Comparison of ENCODE assay signal across 11 cellular contexts in the genomic region with DNA sequence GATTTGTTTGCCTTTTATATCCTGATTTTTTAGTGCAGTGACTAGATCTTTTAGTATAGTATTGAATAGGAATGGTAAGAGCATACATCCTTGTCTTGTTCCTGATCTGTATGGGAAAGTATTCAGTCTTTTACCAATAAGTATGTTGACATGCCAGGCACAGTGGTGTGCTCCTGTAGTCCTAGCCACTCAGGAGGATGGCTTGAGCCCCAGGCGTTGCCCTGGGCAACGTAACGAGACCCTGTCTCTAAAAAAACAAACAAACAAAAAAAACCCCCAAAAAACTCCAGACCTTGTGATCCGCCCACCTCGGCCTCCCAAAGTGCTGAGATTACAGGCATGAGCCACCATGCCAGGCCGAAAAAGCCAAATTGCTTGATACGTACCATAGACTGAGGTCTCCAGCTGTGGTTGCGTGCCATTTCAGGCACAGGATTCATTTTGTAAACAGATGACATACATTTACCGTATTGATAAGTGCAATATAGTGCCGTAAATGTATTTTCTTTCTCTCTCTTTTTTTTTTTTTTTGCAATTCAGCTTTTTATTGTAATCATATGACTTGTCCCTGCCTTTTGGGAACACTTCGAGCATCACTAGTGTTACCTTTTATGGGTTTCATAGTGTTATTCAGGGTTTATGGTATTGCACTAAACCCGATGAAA.
"Had no signal": no experiment of that assay in that cellular context is flagged by ENCODE, and none has a peak within 500 bp of the region (broad histone marks: within the 10 kb centered on the region; RNA-seq: fewer than 3 reads in every experiment).

No MANE protein-coding gene starts in this region.

- H3K27me3 Mint-ChIP-seq: activated naive CD8-positive, alpha-beta T cell treated with anti-CD3 and anti-CD28 coated beads for 36 hours had no signal

- H3K9me3 ChIP-seq: ovary, stomach, thoracic aorta had no signal

- H3K4me3 Mint-ChIP-seq: activated naive CD8-positive, alpha-beta T cell treated with anti-CD3 and anti-CD28 coated beads for 36 hours had no signal

- H3K4me3 ChIP-seq: ovary, stomach, thoracic aorta had no signal

- H3K27ac ChIP-seq: foreskin keratinocyte, ovary, stomach, thoracic aorta, VCaP had no signal

- H3K27me3 ChIP-seq: foreskin keratinocyte, ovary, stomach had no signal

- H3K36me3 ChIP-seq: ovary, thoracic aorta had no signal

- DNase-seq: activated CD4-positive, alpha-beta T cell treated with anti-CD3 and anti-CD28 coated beads for 4 hours; activated gamma-delta T cell; activated naive CD8-positive, alpha-beta T cell treated with anti-CD3 and anti-CD28 coated beads for 36 hours; anterior cingulate cortex; foreskin keratinocyte; ovary; stimulated activated CD4-positive, alpha-beta T cell treated with anti-CD3 and anti-CD28 coated beads, Interleukin-2, amount 100 ng/mL, for 48 hours; stomach; T1000 had no signal

- ATAC-seq: foreskin keratinocyte had no signal

- H3K27ac Mint-ChIP-seq: activated naive CD8-positive, alpha-beta T cell treated with anti-CD3 and anti-CD28 coated beads for 36 hours had no signal
